Comparison of ENCODE assay signal across 8 cellular contexts in genomic region chr7:99312316-99313203, GRCh38. TPM values are rescaled to one million over a fixed set of nuclear protein-coding genes. Genes with fewer than 3 reads are reported as not detected.
DNase-seq lines count a peak whose midpoint lies in the region; ATAC-seq and TF ChIP-seq lines count a peak whose summit lies in the region.

No MANE protein-coding gene starts in this region.

- H3K36me3 Mint-ChIP-seq in activated CD8-positive, alpha-beta T cell treated with anti-CD3 and anti-CD28 coated beads for 36 hours (ENCODE audit: low read depth), result no peaks in the 10 kb centered on the region
- peaks cover 4% of the 10 kb centered on the region for H3K36me3 Mint-ChIP-seq in mesothelial cell of epicardium

- no peak overlapping the region for H3K4me3 ChIP-seq in effector memory CD4-positive, alpha-beta T cell (ENCODE audit: insufficient read depth, low read depth, low read length, poor library complexity, severe bottlenecking)

- CTCF ChIA-PET in activated CD8-positive, alpha-beta T cell treated with anti-CD3 and anti-CD28 coated beads for 36 hours (lab: Charles Lee), result interaction anchor here (0.8 to 3.2 kb wide), 25 partner anchors 8 to 327 kb away, joined by 3 to 21 read pairs (median 4); partner anchors contain the start of genes ARPC1A and SMURF1

- no peak overlapping the region for H3K27ac ChIP-seq in effector memory CD4-positive, alpha-beta T cell (ENCODE audit: insufficient read depth, low read length, poor library complexity, severe bottlenecking)

- H3K36me3 ChIP-seq in effector memory CD4-positive, alpha-beta T cell (ENCODE audit: control insufficient read depth, insufficient read depth, low read length), result no peaks in the 10 kb centered on the region

- peak overlapping the region; percentile 14 for H3K4me3 Mint-ChIP-seq in activated CD8-positive, alpha-beta T cell treated with anti-CD3 and anti-CD28 coated beads for 36 hours
- no peak overlapping the region for H3K4me3 Mint-ChIP-seq in mesothelial cell of epicardium

- peaks cover 12% of the 10 kb centered on the region for H3K4me1 Mint-ChIP-seq in activated CD8-positive, alpha-beta T cell treated with anti-CD3 and anti-CD28 coated beads for 36 hours (ENCODE audit: low read depth)
- no peaks in the 10 kb centered on the region for H3K4me1 Mint-ChIP-seq in mesothelial cell of epicardium

- intact Hi-C loops in activated CD8-positive, alpha-beta T cell treated with anti-CD3 and anti-CD28 coated beads for 36 hours (cut with micrococcal nuclease), result loop anchor here (2.0 kb wide), 2 partner anchors 38 to 272 kb away; no protein-coding TSS in a partner anchor

- TF ChIP-seq CTCF in activated CD8-positive, alpha-beta T cell treated with anti-CD3 and anti-CD28 coated beads for 36 hours (IDR thresholded peaks at IDR 0.05), result peak; percentile 94
- TF ChIP-seq CTCF in mesothelial cell of epicardium (IDR thresholded peaks at IDR 0.05; ENCODE audit: unreplicated experiment), result peak; percentile 90

- H3K27me3 ChIP-seq in effector memory CD4-positive, alpha-beta T cell (replicated peaks; ENCODE audit: control insufficient read depth, insufficient read depth, low read length, poor library complexity, severe bottlenecking), result no peaks in the 10 kb centered on the region

- ATAC-seq in GM21390 (IDR thresholded peaks at IDR 0.05; ENCODE audit: unreplicated experiment) (peak; percentile 57), GM18907 (IDR thresholded peaks at IDR 0.05; ENCODE audit: unreplicated experiment) (no peak)
- peak; percentile 59 for ATAC-seq in activated CD8-positive, alpha-beta T cell treated with anti-CD3 and anti-CD28 coated beads for 36 hours

- peaks cover 1% of the 10 kb centered on the region for H3K27me3 Mint-ChIP-seq in activated CD8-positive, alpha-beta T cell treated with anti-CD3 and anti-CD28 coated beads for 36 hours
- H3K27me3 Mint-ChIP-seq in mesothelial cell of epicardium (ENCODE audit: low read depth), result no peaks in the 10 kb centered on the region

- H3K9me3 Mint-ChIP-seq in activated CD8-positive, alpha-beta T cell treated with anti-CD3 and anti-CD28 coated beads for 36 hours, result no peaks in the 10 kb centered on the region
- H3K9me3 Mint-ChIP-seq in mesothelial cell of epicardium, result peaks cover 18% of the 10 kb centered on the region

- DNase-seq in AML-193 (lab: John Stamatoyannopoulos, UW) (peak; percentile 37 to 48), NCI-H526 treated with DMSO at 0.1 percent for 48 hours (lab: John Stamatoyannopoulos, UW) (peak; percentile 32), mesothelial cell of epicardium (ENCODE audit: low spot score in 2 of 2, unreplicated experiment in 2 of 2) (peak; percentile 46 to 78)
- peak; percentile 85 for DNase-seq in activated CD8-positive, alpha-beta T cell treated with anti-CD3 and anti-CD28 coated beads for 36 hours
- DNase-seq in effector memory CD4-positive, alpha-beta T cell, result peak; percentile 33 to 56 (median 44)
- DNase-seq in stimulated activated CD8-positive, alpha-beta memory T cell treated with anti-CD3 and anti-CD28 coated beads, Interleukin-4, amount 100 ng/mL, for 1 hour (ENCODE audit: low read depth in 2 of 2, low spot score in 1 of 2), result peak; percentile 47 to 64

- no peaks in the 10 kb centered on the region for H3K4me1 ChIP-seq in effector memory CD4-positive, alpha-beta T cell (ENCODE audit: control insufficient read depth, insufficient read depth, low read length, poor library complexity, severe bottlenecking)

- H3K9me3 ChIP-seq in effector memory CD4-positive, alpha-beta T cell (ENCODE audit: control insufficient read depth, low read length), result peaks cover 3% of the 10 kb centered on the region

- POLR2A ChIA-PET in activated CD8-positive, alpha-beta T cell treated with anti-CD3 and anti-CD28 coated beads for 36 hours (lab: Charles Lee), result interaction anchor here (0.6 kb wide), 1 partner anchor 117 kb away, joined by 4 read pairs; no protein-coding TSS in a partner anchor

- no peak overlapping the region for H3K27ac Mint-ChIP-seq in activated CD8-positive, alpha-beta T cell treated with anti-CD3 and anti-CD28 coated beads for 36 hours
- no peak overlapping the region for H3K27ac Mint-ChIP-seq in mesothelial cell of epicardium

RNA-seq across cellular contexts. Expression of gene ARPC1A, which starts 13.1 kb away (rescaled TPM):
- total RNA-seq in activated CD8-positive, alpha-beta T cell treated with anti-CD3 and anti-CD28 coated beads for 36 hours, result 10 to 100 TPM; 45.4 to 45.8 TPM
- total RNA-seq in mesothelial cell of epicardium, result 97.1 to 102 TPM (median 99.3 TPM) in 3 replicates

RNA-seq across cellular contexts. Expression of gene MYH16, which starts 39.9 kb away (rescaled TPM):
- not detected for total RNA-seq in activated CD8-positive, alpha-beta T cell treated with anti-CD3 and anti-CD28 coated beads for 36 hours
- 0.09 TPM in 1 of 3 replicates, not detected in the others for total RNA-seq in mesothelial cell of epicardium

Comparison
In these comparisons a context has a peak if more than half of its experiments do, and no peak if none do; other contexts are left out.
1. DNase-seq: peak in every context shown above with its lines; median percentile 85 in activated CD8-positive, alpha-beta T cell treated with anti-CD3 and anti-CD28 coated beads for 36 hours; 62 in mesothelial cell of epicardium; 56 in stimulated activated CD8-positive, alpha-beta memory T cell treated with anti-CD3 and anti-CD28 coated beads, Interleukin-4, amount 100 ng/mL, for 1 hour; 44 in effector memory CD4-positive, alpha-beta T cell; 42 in AML-193; 32 in NCI-H526 treated with DMSO at 0.1 percent for 48 hours.